14 cellular contexts compared by ENCODE assay signal in genomic region chr1:151653397-151653796, GRCh38. TPM values are rescaled to one million over a fixed set of nuclear protein-coding genes. Genes with fewer than 3 reads are reported as not detected.
DNase-seq lines count a peak whose midpoint lies in the region; ATAC-seq, FAIRE-seq and TF ChIP-seq lines count a peak whose summit lies in the region.
"Had no signal": no experiment of that assay in that cellular context is flagged by ENCODE, and none has a peak within 500 bp of the region (broad histone marks: within the 10 kb centered on the region; RNA-seq: fewer than 3 reads in every experiment).

No MANE protein-coding gene starts in this region.

- H3K9me2 ChIP-seq in SK-N-SH = no peaks in the 10 kb centered on the region

- H3F3A ChIP-seq in SK-N-SH (replicated peaks; ENCODE audit: insufficient read depth) = no peaks in the 10 kb centered on the region

- intact Hi-C loops in activated naive CD4-positive, alpha-beta T cell treated with anti-CD3 and anti-CD28 coated beads for 36 hours (cut with micrococcal nuclease) = no loop called here
- intact Hi-C loops in kidney (cut with DNase I) = no loop called here
- intact Hi-C loops in CD4-positive, alpha-beta T cell (cut with DNase I, micrococcal nuclease) = no loop called here

- H3K27ac Mint-ChIP-seq in activated naive CD4-positive, alpha-beta T cell treated with anti-CD3 and anti-CD28 coated beads for 36 hours = no peak overlapping the region
- H3K27ac Mint-ChIP-seq in CD4-positive, alpha-beta T cell = no peak overlapping the region

- POLR2A ChIA-PET in CD4-positive, alpha-beta T cell (lab: Charles Lee) = no interaction called here
- POLR2A ChIA-PET in SK-N-SH (lab: Yijun Ruan, JAX) = no interaction called here

- 100% methylated on average over 1 of the region's 1 CpG for WGBS in SK-N-SH (ENCODE audit: low lambda C conversion rate)

- H3K4me1 ChIP-seq in kidney (ENCODE audit: control insufficient read depth in 1 of 2, insufficient read depth in 1 of 2, low read depth in 1 of 2, low read length in 2 of 2) (no peaks in the 10 kb centered on the region), SK-N-SH (ENCODE audit: control insufficient read depth in 1 of 2, insufficient read depth in 2 of 2, low read depth in 1 of 2, low read length in 1 of 2) (no peaks in the 10 kb centered on the region)
- H3K4me1 ChIP-seq: colonic mucosa had no signal

- CTCF ChIA-PET in activated naive CD4-positive, alpha-beta T cell treated with anti-CD3 and anti-CD28 coated beads for 36 hours (lab: Charles Lee) = interaction anchor here (0.6 kb wide), 2 partner anchors 415 to 681 kb away, joined by 3 to 8 read pairs; no protein-coding TSS in a partner anchor
- CTCF ChIA-PET in CD4-positive, alpha-beta T cell (lab: Charles Lee) = no interaction called here
- CTCF ChIA-PET in SK-N-SH (lab: Yijun Ruan, JAX) = interaction anchor here (0.8 kb wide), 1 partner anchor 9 kb away, joined by 3 read pairs; no protein-coding TSS in a partner anchor

- peaks cover 33% of the 10 kb centered on the region for H3K79me2 ChIP-seq in SK-N-SH (ENCODE audit: insufficient read depth)

- H3K4me3 Mint-ChIP-seq in activated naive CD4-positive, alpha-beta T cell treated with anti-CD3 and anti-CD28 coated beads for 36 hours = no peak overlapping the region
- H3K4me3 Mint-ChIP-seq in CD4-positive, alpha-beta T cell = no peak overlapping the region

- peaks cover 7% of the 10 kb centered on the region for H3K4me1 Mint-ChIP-seq in activated naive CD4-positive, alpha-beta T cell treated with anti-CD3 and anti-CD28 coated beads for 36 hours (ENCODE audit: low read depth)
- peaks cover 14% of the 10 kb centered on the region for H3K4me1 Mint-ChIP-seq in CD4-positive, alpha-beta T cell (ENCODE audit: low read depth)

- TF ChIP-seq RAD21 in SK-N-SH (IDR thresholded peaks at IDR 0.05; ENCODE audit: low read length) = no peak

- no peak overlapping the region for H3K4me2 ChIP-seq in SK-N-SH
- H3K4me2 ChIP-seq: PC-9 had no signal

- ATAC-seq in CD4-positive, alpha-beta T cell (ENCODE audit: poor library complexity) = no peak
- ATAC-seq: left colon had no signal

- H3K4me3 ChIP-seq in fibroblast of the aortic adventitia (ENCODE audit: low read depth, low read length) (no peak overlapping the region), kidney (ENCODE audit: low read length in 2 of 2) (no peak overlapping the region), SK-N-SH (ENCODE audit: low read depth in 2 of 2, low read length in 1 of 2) (no peak overlapping the region)
- H3K4me3 ChIP-seq: colonic mucosa, PC-9 had no signal

- no peaks in the 10 kb centered on the region for H4K20me1 ChIP-seq in SK-N-SH (ENCODE audit: insufficient read depth)

- TF ChIP-seq CTCF in fibroblast of the aortic adventitia (IDR thresholded peaks at IDR 0.05; ENCODE audit: insufficient read depth, low read length) (no peak), kidney (IDR thresholded peaks at IDR 0.05; ENCODE audit: borderline replicate concordance, extremely low read depth, insufficient read depth) (no peak), SK-N-SH (IDR thresholded peaks at IDR 0.05) (no peak)
- TF ChIP-seq CTCF in CD4-positive, alpha-beta T cell (IDR thresholded peaks at IDR 0.05) = no peak

- peaks cover 19% of the 10 kb centered on the region for H3K36me3 Mint-ChIP-seq in activated naive CD4-positive, alpha-beta T cell treated with anti-CD3 and anti-CD28 coated beads for 36 hours (ENCODE audit: low read depth)
- H3K36me3 Mint-ChIP-seq in CD4-positive, alpha-beta T cell (ENCODE audit: low read depth) = peaks cover 53% of the 10 kb centered on the region

- H3K9me3 ChIP-seq in kidney (ENCODE audit: control insufficient read depth in 1 of 2, low read length in 2 of 2) (no peaks in the 10 kb centered on the region), SK-N-SH (no peaks in the 10 kb centered on the region)
- no peaks in the 10 kb centered on the region for H3K9me3 ChIP-seq in CD4-positive, alpha-beta T cell (ENCODE audit: control insufficient read depth, low read length)
- H3K9me3 ChIP-seq: colonic mucosa had no signal

- H3K36me3 ChIP-seq in kidney (ENCODE audit: control insufficient read depth in 1 of 2, insufficient read depth in 2 of 2, low read length in 2 of 2) (peaks cover 2 to 5% of the 10 kb centered on the region in 2 donors), SK-N-SH (replicated peaks in 1 of 2; ENCODE audit: control insufficient read depth in 1 of 2, insufficient read depth in 2 of 2, low read length in 1 of 2) (peaks cover 5 to 13% of the 10 kb centered on the region in 2 experiments)
- H3K36me3 ChIP-seq: colonic mucosa had no signal

- H3K27me3 ChIP-seq in CD4-positive, alpha-beta T cell (ENCODE audit: control insufficient read depth, insufficient read depth, low read length) = no peaks in the 10 kb centered on the region
- no peaks in the 10 kb centered on the region for H3K27me3 ChIP-seq in SK-N-SH (ENCODE audit: insufficient read depth)
- H3K27me3 ChIP-seq: colonic mucosa had no signal

- H3K9ac ChIP-seq in kidney (ENCODE audit: low read length in 2 of 2) (no peak overlapping the region), SK-N-SH (no peak overlapping the region)

- TF ChIP-seq EP300 in SK-N-SH (IDR thresholded peaks at IDR 0.05; ENCODE audit: borderline replicate concordance in 1 of 2, low read depth in 1 of 2, low read length in 1 of 2) = no peak

- H3K9me3 Mint-ChIP-seq in activated naive CD4-positive, alpha-beta T cell treated with anti-CD3 and anti-CD28 coated beads for 36 hours = no peaks in the 10 kb centered on the region
- no peaks in the 10 kb centered on the region for H3K9me3 Mint-ChIP-seq in CD4-positive, alpha-beta T cell

- no peaks in the 10 kb centered on the region for H3K27me3 Mint-ChIP-seq in activated naive CD4-positive, alpha-beta T cell treated with anti-CD3 and anti-CD28 coated beads for 36 hours (ENCODE audit: low read depth)
- H3K27me3 Mint-ChIP-seq in CD4-positive, alpha-beta T cell = no peaks in the 10 kb centered on the region

- DNase-seq in AG08395 (ENCODE audit: low spot score) (peak; percentile 24), GF-D8 (lab: John Stamatoyannopoulos, UW) (peak; percentile 72), RPMI7951 (ENCODE audit: low read depth) (peak; percentile 60), fibroblast of the aortic adventitia (ENCODE audit: low read depth) (peak; percentile 32), kidney (no peak), SK-N-SH (no peak)
- no peak for DNase-seq in activated naive CD4-positive, alpha-beta T cell treated with anti-CD3 and anti-CD28 coated beads for 36 hours
- DNase-seq in CD4-positive, alpha-beta T cell = no peak
- DNase-seq: activated naive CD4-positive, alpha-beta T cell treated with Interleukin-2 at 50 U/mL for 16 hours; colonic mucosa; left colon; PC-9; T-helper 9 cell had no signal

- H3K27ac ChIP-seq in kidney (ENCODE audit: low read depth in 2 of 2, low read length in 2 of 2) = no peak overlapping the region
- H3K27ac ChIP-seq in CD4-positive, alpha-beta T cell (ENCODE audit: low read depth, low read length) = no peak overlapping the region
- H3K27ac ChIP-seq in SK-N-SH (ENCODE audit: low read depth in 2 of 2, low read length in 1 of 2) = no peak overlapping the region
- H3K27ac ChIP-seq: colonic mucosa, PC-9 had no signal

- no peak overlapping the region for H2AFZ ChIP-seq in SK-N-SH (ENCODE audit: low read depth)
- H2AFZ ChIP-seq: PC-9 had no signal

- FAIRE-seq in kidney (lab: Jason Lieb, UNC) = no peak
- FAIRE-seq: G401.6 had no signal

TF ChIP-seq in SK-N-SH, 30 proteins besides CTCF, POLR2A, EP300 and RAD21 (continues in another document):
- TF ChIP-seq TEAD4 (IDR thresholded peaks at IDR 0.05; ENCODE audit: borderline replicate concordance, insufficient read depth) (no peak), SMC3 (IDR thresholded peaks at IDR 0.05; ENCODE audit: low read depth, low read length) (no peak), ZBTB33 (IDR thresholded peaks at IDR 0.05; ENCODE audit: borderline replicate concordance, low read depth) (no peak), USF1 (IDR thresholded peaks at IDR 0.05; ENCODE audit: borderline replicate concordance, low read depth) (no peak), FOXJ3 (CRISPR knock-in tag; IDR thresholded peaks at IDR 0.05) (no peak), CHD2 (IDR thresholded peaks at IDR 0.05; ENCODE audit: low read length, partially characterized antibody) (no peak), MXI1 (IDR thresholded peaks at IDR 0.05; ENCODE audit: low read depth, low read length) (no peak)

RNA-seq across cellular contexts. Expression of gene SNX27, which starts 41.5 kb away (rescaled TPM):
- total RNA-seq in RPMI7951 (2014; rRNA removed; shearing (Covaris generic)) = 15.4 and 19.6 TPM in 2 replicates
- total RNA-seq in fibroblast of the aortic adventitia (ENCODE audit: low replicate concordance) (14.1 and 28.6 TPM in 2 replicates), kidney (46.3 TPM)
- total RNA-seq in activated naive CD4-positive, alpha-beta T cell treated with anti-CD3 and anti-CD28 coated beads for 36 hours = 10 to 100 TPM; 22.9 to 23.6 TPM
- polyA plus RNA-seq in kidney (ENCODE audit: insufficient read depth, low read depth, low replicate concordance) (13.5 TPM), SK-N-SH (2012; rRNA removed) (10.8 and 12.8 TPM in 2 replicates)
- 10 to 100 TPM; 13.2 to 13.3 TPM for total RNA-seq in CD4-positive, alpha-beta T cell
- polyA plus RNA-seq in SK-N-SH (2012; cell fraction: cytosol; rRNA removed) = 11.1 and 12.7 TPM in 2 replicates
- 11.4 and 19.1 TPM in 2 replicates for polyA plus RNA-seq in SK-N-SH (2012; cell fraction: nucleus; rRNA removed)

Comparison
In these comparisons a context has a peak if more than half of its experiments do, and no peak if none do; other contexts are left out.
1. DNase-seq: peak in AG08395 (single experiment), GF-D8 (single experiment), RPMI7951 (single experiment) and fibroblast of the aortic adventitia (single experiment); none in activated naive CD4-positive, alpha-beta T cell treated with anti-CD3 and anti-CD28 coated beads for 36 hours (single experiment), kidney (single experiment), CD4-positive, alpha-beta T cell (0 of 10) and SK-N-SH (single experiment).